19 cellular contexts compared by ENCODE assay signal in the genomic region with DNA sequence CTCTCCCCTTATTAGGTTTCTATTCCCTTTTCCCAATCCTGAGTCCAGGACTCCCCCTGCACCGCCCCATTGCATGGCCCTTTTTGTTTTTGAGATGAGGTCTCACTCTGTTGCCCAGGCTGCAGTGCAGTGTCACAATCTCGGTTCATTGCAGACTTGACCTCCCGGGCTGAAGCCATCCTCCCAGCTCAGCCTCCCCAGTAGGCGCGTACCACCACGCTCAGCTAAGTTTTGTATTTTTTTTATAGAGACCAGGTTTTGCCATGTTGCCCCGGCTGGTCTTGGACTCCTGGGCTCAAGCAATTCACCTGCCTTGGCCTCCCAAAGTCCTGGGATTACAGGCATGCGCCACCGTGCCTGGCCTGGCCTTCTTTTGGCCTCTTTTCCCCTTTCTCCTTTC. TPM values are rescaled to one million over a fixed set of nuclear protein-coding genes. Genes with fewer than 3 reads are reported as not detected.
A peak's percentile ranks its signal among the peaks of the same experiment; 100 is the strongest.
DNase-seq lines count a peak whose midpoint lies in the region; ATAC-seq, FAIRE-seq and TF ChIP-seq lines count a peak whose summit lies in the region.
"Had no signal": no experiment of that assay in that cellular context is flagged by ENCODE, and none has a peak within 500 bp of the region (broad histone marks: within the 10 kb centered on the region; RNA-seq: fewer than 3 reads in every experiment).

No MANE protein-coding gene starts in this region.

- ATAC-seq in right lobe of liver (no peak), HepG2 (no peak), HG03095 (IDR thresholded peaks at IDR 0.05; ENCODE audit: unreplicated experiment) (no peak)

- no peak overlapping the region for H3K9ac ChIP-seq in HepG2 (ENCODE audit: insufficient read depth, low read depth, low read length)

- no peak for TF ChIP-seq EP300 in HepG2 (IDR thresholded peaks at IDR 0.05; ENCODE audit: low read depth in 2 of 2, low read length in 2 of 2)
- no peak for TF ChIP-seq EP300 in HepG2 (CRISPR knock-in tag; IDR thresholded peaks at IDR 0.05; ENCODE audit: borderline replicate concordance)
- TF ChIP-seq EP300 in sigmoid colon (IDR thresholded peaks at IDR 0.05), result no peak

- H3K9me3 ChIP-seq in right lobe of liver (no peaks in the 10 kb centered on the region), HepG2 (ENCODE audit: low read length) (no peaks in the 10 kb centered on the region), hepatocyte (ENCODE audit: low read depth) (no peaks in the 10 kb centered on the region), sigmoid colon (no peaks in the 10 kb centered on the region)
- H3K9me3 ChIP-seq: BE2C, SJCRH30 had no signal

- peak overlapping the region in 2 of 3 donors; percentile 15 to 45 for H3K27ac ChIP-seq in right lobe of liver
- no peak overlapping the region for H3K27ac ChIP-seq in HepG2 (ENCODE audit: extremely low read length, insufficient read depth, low read length)
- peak overlapping the region; percentile 60 for H3K27ac ChIP-seq in hepatocyte
- peak overlapping the region; percentile 48 to 80 (median 74) for H3K27ac ChIP-seq in sigmoid colon
- H3K27ac ChIP-seq: SJCRH30 had no signal

- H3K79me2 ChIP-seq in HepG2 (ENCODE audit: insufficient read depth, low read length) (peaks cover 9% of the 10 kb centered on the region), hepatocyte (peaks cover 34% of the 10 kb centered on the region)

- H3K4me3 ChIP-seq in right lobe of liver, result no peak overlapping the region
- H3K4me3 ChIP-seq in HepG2 (replicated peaks in 1 of 3; ENCODE audit: insufficient read depth in 1 of 3, low read depth in 2 of 3, low read length in 3 of 3), result no peak overlapping the region
- H3K4me3 ChIP-seq in hepatocyte, result no peak overlapping the region
- no peak overlapping the region for H3K4me3 ChIP-seq in sigmoid colon
- H3K4me3 ChIP-seq: SJCRH30 had no signal

- POLR2A ChIA-PET in HepG2 (lab: Yijun Ruan, JAX), result no interaction called here

- peaks cover 0 to 45% (median 17%) of the 10 kb centered on the region in 4 donors for H3K4me1 ChIP-seq in right lobe of liver
- no peaks in the 10 kb centered on the region for H3K4me1 ChIP-seq in HepG2 (ENCODE audit: insufficient read depth, low read length)
- H3K4me1 ChIP-seq in hepatocyte (ENCODE audit: insufficient read depth), result peaks cover 14% of the 10 kb centered on the region
- H3K4me1 ChIP-seq in sigmoid colon, result peaks cover 0 to 53% (median 44%) of the 10 kb centered on the region in 4 donors

- no peaks in the 10 kb centered on the region for H3K27me3 ChIP-seq in right lobe of liver
- no peaks in the 10 kb centered on the region for H3K27me3 ChIP-seq in HepG2 (ENCODE audit: control insufficient read depth in 1 of 2, insufficient read depth in 2 of 2, low read length in 2 of 2)
- no peaks in the 10 kb centered on the region for H3K27me3 ChIP-seq in hepatocyte
- H3K27me3 ChIP-seq in sigmoid colon, result no peaks in the 10 kb centered on the region
- H3K27me3 ChIP-seq: BE2C, SJCRH30 had no signal

- peaks cover 11% of the 10 kb centered on the region; the same call in 1 of the 2 replicates for H4K20me1 ChIP-seq in HepG2 (ENCODE audit: insufficient read depth, low read length)
- H4K20me1 ChIP-seq in hepatocyte (ENCODE audit: insufficient read depth, poor library complexity, severe bottlenecking), result peaks cover 7% of the 10 kb centered on the region

- no peak for TF ChIP-seq RAD21 in HepG2 (CRISPR knock-in tag; IDR thresholded peaks at IDR 0.05)

- H3K36me3 ChIP-seq in right lobe of liver, result peaks cover 0 to 39% (median 23%) of the 10 kb centered on the region in 4 donors
- H3K36me3 ChIP-seq in HepG2 (replicated peaks in 1 of 2; ENCODE audit: control insufficient read depth in 1 of 2, insufficient read depth in 2 of 2, low read length in 2 of 2), result peaks cover 33 to 90% of the 10 kb centered on the region in 2 experiments; a peak in 4 of 5 replicates
- H3K36me3 ChIP-seq in hepatocyte (replicated peaks; ENCODE audit: insufficient read depth, low read depth), result no peaks in the 10 kb centered on the region
- peaks cover 0 to 9% (median 1%) of the 10 kb centered on the region in 4 donors for H3K36me3 ChIP-seq in sigmoid colon

- TF ChIP-seq CTCF in right lobe of liver (IDR thresholded peaks at IDR 0.05), result no peak
- no peak for TF ChIP-seq CTCF in HepG2 (CRISPR knock-in tag; IDR thresholded peaks at IDR 0.05)
- TF ChIP-seq CTCF in hepatocyte (IDR thresholded peaks at IDR 0.05; ENCODE audit: poor library complexity), result no peak
- no peak for TF ChIP-seq CTCF in sigmoid colon (IDR thresholded peaks at IDR 0.05)

- CTCF ChIA-PET in HepG2 (lab: Yijun Ruan, JAX; ENCODE audit: low intra/inter-chr PET ratio, low total read pairs), result no interaction called here

- H3K4me2 ChIP-seq in HepG2 (ENCODE audit: low read depth, low read length), result no peak overlapping the region
- peak overlapping the region; percentile 7 for H3K4me2 ChIP-seq in hepatocyte

- FAIRE-seq in HepG2 (lab: Jason Lieb, UNC) (no peak), GM12892 (lab: Jason Lieb, UNC) (no peak)
- FAIRE-seq: H54 had no signal

- TF ChIP-seq POLR2A in right lobe of liver (IDR thresholded peaks at IDR 0.05) (no peak), HepG2 (IDR thresholded peaks at IDR 0.05; ENCODE audit: insufficient read depth in 1 of 2, low read depth in 2 of 2, low read length in 2 of 2) (no peak), sigmoid colon (IDR thresholded peaks at IDR 0.05) (no peak), GM12892 (IDR thresholded peaks at IDR 0.05; ENCODE audit: low read depth, low read length) (no peak)

- DNase-seq in right lobe of liver, result no peak
- DNase-seq in HepG2 (ENCODE audit: low spot score), result no peak
- DNase-seq in hepatocyte (ENCODE audit: low spot score), result no peak
- no peak for DNase-seq in sigmoid colon
- DNase-seq in NCI-H526 treated with DMSO at 0.1 percent for 48 hours (lab: John Stamatoyannopoulos, UW), result no peak
- no peak for DNase-seq in GM12892 (ENCODE audit: insufficient read length)
- DNase-seq: EL; GF-D8; Kasumi-1; NCI-H1436 treated with DMSO at 0.1 percent for 48 hours; NCI-H2029; NCI-H2227 treated with DMSO at 0.1 percent for 48 hours; NCI-H510A; NCI-H748 treated with DMSO at 0.1 percent for 48 hours; NK-92 treated with Interleukin-12 subunit alpha and Interleukin-12 subunit beta, amount 100 ng/mL, for 24 hours; SJCRH30 had no signal

- H2AFZ ChIP-seq in HepG2 (ENCODE audit: low read length), result no peak overlapping the region
- no peak overlapping the region for H2AFZ ChIP-seq in hepatocyte

- no peaks in the 10 kb centered on the region for H3K9me2 ChIP-seq in hepatocyte (replicated peaks; ENCODE audit: insufficient read depth)

- WGBS in right lobe of liver (ENCODE audit: insufficient coverage, low coverage, low lambda C conversion rate, missing lambda C conversion rate), result 90% methylated on average over 9 of the region's 9 CpGs
- over 99% methylated on average over 9 of the region's 9 CpGs for WGBS in HepG2 (ENCODE audit: low lambda C conversion rate)
- WGBS in hepatocyte (ENCODE audit: low lambda C conversion rate, missing lambda C conversion rate), result 96% methylated on average over 9 of the region's 9 CpGs
- 96 to 97% methylated on average over 9 of the region's 9 CpGs for WGBS in sigmoid colon, 2 donors

- BruUV-seq in HepG2 (replicated peaks; lab: Mats Ljungman, UMichigan), result no TSS peak

- in situ Hi-C loops in HepG2 (cut with HindIII; ENCODE audit: extremely low pct_ligation_motif_present, low pct_unique_long_range_greater_than_20kb), result no loop called here

- intact Hi-C loops in right lobe of liver (cut with DNase I) (no loop called here), HepG2 (cut with micrococcal nuclease; ENCODE audit: unreplicated experiment) (no loop called here), sigmoid colon (cut with DNase I) (loop anchor here (5.0 kb wide), 2 partner anchors 106 to 124 kb away; a partner anchor contains a TSS)

RNA-seq across cellular contexts. Expression of a gene that starts 29.3 kb away (rescaled TPM):
- total RNA-seq in right lobe of liver (100 to 1,000 TPM in 1 of 6 experiments, 10 to 100 TPM in 5; 26.2 to 109 (median 51.9) TPM), HepG2 (2016; rRNA removed; fragmentation: Illumina TruSeq; extraction: Trizol) (19.5 and 51.3 TPM in 2 replicates), hepatocyte (71.8 and 82.0 TPM in 2 replicates), sigmoid colon (10 to 100 TPM; 13.8 to 15.1 (median 14.2) TPM)
- total RNA-seq in HepG2 (2016; cell fraction: cytosol; rRNA removed; fragmentation: Illumina TruSeq; extraction: Trizol; ENCODE audit: low read depth), result 13.0 and 13.1 TPM in 2 replicates
- 19.8 and 48.1 TPM in 2 replicates for total RNA-seq in HepG2 (2016; cell fraction: insoluble cytoplasmic fraction; rRNA removed; fragmentation: Illumina TruSeq; extraction: Trizol)
- total RNA-seq in HepG2 (2016; cell fraction: membrane; rRNA removed; fragmentation: Illumina TruSeq; extraction: Trizol), result 12.9 and 15.5 TPM in 2 replicates
- 46.1 and 55.1 TPM in 2 replicates for total RNA-seq in HepG2 (2016; cell fraction: nucleus; rRNA removed; fragmentation: Illumina TruSeq; extraction: Trizol)
- polyA plus RNA-seq in HepG2 (2011; rRNA removed) (65.3 and 74.3 TPM in 2 replicates), hepatocyte (88.4 and 97.3 TPM in 2 replicates), sigmoid colon (10 to 100 TPM in 2 of 3 donors, 1 to 10 TPM in 1; 4.2 to 23.0 (median 10.8) TPM)
- polyA plus RNA-seq in HepG2 (2011; cell fraction: cytosol; rRNA removed), result 68.0 and 77.8 TPM in 2 replicates
- polyA plus RNA-seq in HepG2 (2011; cell fraction: nucleus; rRNA removed), result 56.4 and 59.5 TPM in 2 replicates
- polyA plus RNA-seq in HepG2 (2012), result 60.1 and 65.8 TPM in 2 replicates
- polyA plus RNA-seq in HepG2 (2016; cell fraction: cytosol; fragmentation: Illumina TruSeq; extraction: Trizol; ENCODE audit: low read depth), result 9.4 and 9.5 TPM in 2 replicates
- polyA plus RNA-seq in HepG2 (2016; cell fraction: insoluble cytoplasmic fraction; fragmentation: Illumina TruSeq; extraction: Trizol; ENCODE audit: low read depth), result 26.4 and 30.6 TPM in 2 replicates
- polyA plus RNA-seq in HepG2 (2016; cell fraction: membrane; fragmentation: Illumina TruSeq; extraction: Trizol; ENCODE audit: low read depth), result 13.4 and 13.9 TPM in 2 replicates
- 125 and 129 TPM in 2 replicates for polyA plus RNA-seq in HepG2 (2016; cell fraction: nucleus; fragmentation: Illumina TruSeq; extraction: Trizol; ENCODE audit: insufficient read depth, low read depth)
- 15.2 and 37.2 TPM in 2 replicates for polyA minus RNA-seq in HepG2 (2011; rRNA and poly(A)+ RNA removed; ENCODE audit: low replicate concordance)
- 23.6 and 33.0 TPM in 2 replicates for polyA minus RNA-seq in HepG2 (2011; cell fraction: cytosol; rRNA and poly(A)+ RNA removed)
- 37.1 and 44.5 TPM in 2 replicates for polyA minus RNA-seq in HepG2 (2011; cell fraction: nucleus; rRNA and poly(A)+ RNA removed)
- polyA plus RNA-seq in GM12892 (2012; ENCODE audit: missing spikeins), result 18.2 TPM
